In the genomic region with DNA sequence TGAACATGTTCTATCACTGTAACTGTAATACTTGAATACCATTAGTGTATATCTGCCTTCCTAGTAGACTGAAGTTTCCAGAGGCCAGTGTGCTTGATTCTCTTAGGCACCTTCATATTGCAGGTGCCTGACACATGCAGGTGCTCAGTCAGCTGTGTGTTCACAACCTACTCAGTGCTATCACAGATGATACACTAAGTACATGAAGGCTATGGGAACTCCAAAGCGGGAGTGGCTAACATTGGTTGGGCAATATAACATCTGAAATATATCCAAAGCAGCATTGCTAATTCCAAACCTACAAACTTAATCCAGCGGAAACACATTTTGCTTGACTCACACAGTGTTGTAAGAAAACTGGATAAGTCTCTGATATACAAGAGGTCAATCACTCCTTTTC, we compare ENCODE assay signal across 34 cellular contexts.
"Had no signal": no experiment of that assay in that cellular context is flagged by ENCODE, and none has a peak within 500 bp of the region (broad histone marks: within the 10 kb centered on the region; RNA-seq: fewer than 3 reads in every experiment).

No MANE protein-coding gene starts in this region.

- H3K4me3 ChIP-seq: MG63 had no signal

- H3K36me3 ChIP-seq: MG63 had no signal

- H3K9me3 ChIP-seq: MG63 had no signal

- DNase-seq: Karpas-422, Kasumi-1, KG1, MG63, MM.1S, MV-4-11, NCI-H1048, NCI-H1092, NCI-H1092 treated with DMSO at 0.1 percent for 48 hours, NCI-H1105, NCI-H1105 treated with DMSO at 0.1 percent for 48 hours, NCI-H1417, NCI-H1417 treated with DMSO at 0.1 percent for 48 hours, NCI-H1436, NCI-H1436 treated with DMSO at 0.1 percent for 48 hours, NCI-H146, NCI-H1694, NCI-H1694 treated with DMSO at 0.1 percent for 48 hours, NCI-H187, NCI-H187 treated with DMSO at 0.1 percent for 48 hours, NCI-H1930, NCI-H2029, NCI-H2029 treated with DMSO at 0.1 percent for 48 hours, NCI-H2081, NCI-H2081 treated with DMSO at 0.1 percent for 48 hours, NCI-H2107, NCI-H2171, NCI-H2171 treated with DMSO at 0.1 percent for 48 hours, NCI-H2227 treated with DMSO at 0.1 percent for 48 hours, NCI-H226, NCI-H345, NCI-H446, NCI-H446 treated with DMSO at 0.1 percent for 48 hours had no signal

- H3K27ac ChIP-seq: KMS-11 had no signal

- H3K27me3 ChIP-seq: MG63 had no signal
